Comparison of ENCODE assay signal across 26 cellular contexts in the genomic region with DNA sequence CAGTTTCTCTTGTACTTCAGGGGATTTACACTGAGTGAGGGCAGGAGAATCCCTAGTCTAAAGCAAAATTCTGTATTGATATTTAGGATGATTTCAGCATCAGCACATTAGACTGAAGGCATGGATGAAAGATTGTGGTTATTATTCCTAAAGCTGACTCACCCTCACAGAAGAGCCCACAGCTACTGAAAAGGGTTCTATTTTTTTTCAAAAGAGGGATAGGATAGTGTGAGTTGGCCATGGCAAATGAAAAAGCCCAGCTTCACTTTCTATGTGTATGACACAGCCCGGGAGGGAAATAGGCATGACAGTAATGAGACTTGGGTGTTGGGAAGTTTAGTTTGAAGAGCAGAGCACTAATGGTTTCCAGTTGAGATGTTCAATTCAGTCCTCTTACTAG.
DNase-seq lines count a peak whose midpoint lies in the region; ATAC-seq lines count a peak whose summit lies in the region.
"Had no signal": no experiment of that assay in that cellular context is flagged by ENCODE, and none has a peak within 500 bp of the region (broad histone marks: within the 10 kb centered on the region; RNA-seq: fewer than 3 reads in every experiment).

No MANE protein-coding gene starts in this region.

- no peak overlapping the region for H3K4me3 Mint-ChIP-seq in activated T-cell treated with anti-CD3 and anti-CD28 coated beads, Interleukin-2, amount 50 U/mL, for 72 hours
- H3K4me3 Mint-ChIP-seq: B cell; CD8-positive, alpha-beta T cell; dendritic cell treated with granulocyte-macrophage colony-stimulating factor and Interleukin-4, amounts not matched to agents 40 ng/mL and 50 ng/mL, for 4 days; naive B cell had no signal

- ATAC-seq in activated T-cell treated with anti-CD3 and anti-CD28 coated beads, Interleukin-2, amount 50 U/mL, for 72 hours (replicated peaks in 1 of 2): peak; percentile 25 to 70
- ATAC-seq in HG03565 (IDR thresholded peaks at IDR 0.05; ENCODE audit: unreplicated experiment) (no peak), HG02798 (IDR thresholded peaks at IDR 0.05; ENCODE audit: poor library complexity, unreplicated experiment) (no peak), HG02678 (IDR thresholded peaks at IDR 0.05; ENCODE audit: unreplicated experiment) (no peak)
- ATAC-seq: activated naive CD4-positive, alpha-beta T cell treated with anti-CD3 and anti-CD28 coated beads, Interleukin-2, amount 50 U/mL, for 72 hours; CD8-positive, alpha-beta T cell; left colon; Panc1; stimulated activated naive CD8-positive, alpha-beta T cell treated with anti-CD3 and anti-CD28 coated beads, Interleukin-15, Interleukin-2, amounts not matched to agents 100 U/mL and 50 U/mL, for 24 hours had no signal

- no peak for DNase-seq in activated T-cell treated with anti-CD3 and anti-CD28 coated beads, Interleukin-2, amount 50 U/mL, for 72 hours
- DNase-seq in activated T-cell treated with anti-CD3 and anti-CD28 coated beads, Interleukin-2, amount 50 U/mL, for 1 hour: no peak
- DNase-seq in NCI-H226 (peak; percentile 8), glomerular visceral epithelial cell (ENCODE audit: extremely low spot score) (peak; percentile 62), pons (ENCODE audit: low spot score) (no peak)
- DNase-seq: activated CD4-positive, alpha-beta T cell treated with anti-CD3 and anti-CD28 coated beads, Interleukin-2, amount 50 U/mL, for 1 hour; anterior cingulate cortex; CD8-positive, alpha-beta T cell; central memory CD4-positive, alpha-beta T cell; DMS153; esophagus squamous epithelium; H7; left colon; MV-4-11; naive B cell; NCI-H146; NCI-H2107; nucleus accumbens; stimulated activated naive CD8-positive, alpha-beta T cell treated with anti-CD3 and anti-CD28 coated beads, Interleukin-15, Interleukin-2, amounts not matched to agents 100 U/mL and 50 U/mL, for 24 hours had no signal

- H3K36me3 Mint-ChIP-seq in activated T-cell treated with anti-CD3 and anti-CD28 coated beads, Interleukin-2, amount 50 U/mL, for 72 hours (ENCODE audit: insufficient read depth in 2 of 2): no peaks in the 10 kb centered on the region
- H3K36me3 Mint-ChIP-seq: activated naive CD4-positive, alpha-beta T cell treated with anti-CD3 and anti-CD28 coated beads, Interleukin-2, amount 50 U/mL, for 72 hours; CD8-positive, alpha-beta T cell; naive B cell had no signal

- H3K9me3 Mint-ChIP-seq in activated T-cell treated with anti-CD3 and anti-CD28 coated beads, Interleukin-2, amount 50 U/mL, for 72 hours: no peaks in the 10 kb centered on the region
- H3K9me3 Mint-ChIP-seq: activated naive CD4-positive, alpha-beta T cell treated with anti-CD3 and anti-CD28 coated beads, Interleukin-2, amount 50 U/mL, for 72 hours; CD8-positive, alpha-beta T cell; dendritic cell treated with granulocyte-macrophage colony-stimulating factor and Interleukin-4, amounts not matched to agents 40 ng/mL and 50 ng/mL, for 4 days; naive B cell had no signal

- peaks cover 18% of the 10 kb centered on the region for H3K27me3 Mint-ChIP-seq in activated T-cell treated with anti-CD3 and anti-CD28 coated beads, Interleukin-2, amount 50 U/mL, for 72 hours (ENCODE audit: low read depth)
- H3K27me3 Mint-ChIP-seq: dendritic cell treated with granulocyte-macrophage colony-stimulating factor and Interleukin-4, amounts not matched to agents 40 ng/mL and 50 ng/mL, for 4 days; naive B cell had no signal

- H3K27ac Mint-ChIP-seq in activated T-cell treated with anti-CD3 and anti-CD28 coated beads, Interleukin-2, amount 50 U/mL, for 72 hours: no peak overlapping the region
- H3K27ac Mint-ChIP-seq: activated naive CD4-positive, alpha-beta T cell treated with anti-CD3 and anti-CD28 coated beads, Interleukin-2, amount 50 U/mL, for 72 hours; B cell; CD8-positive, alpha-beta T cell; dendritic cell treated with granulocyte-macrophage colony-stimulating factor and Interleukin-4, amounts not matched to agents 40 ng/mL and 50 ng/mL, for 4 days; naive B cell had no signal

- no peaks in the 10 kb centered on the region for H3K4me1 Mint-ChIP-seq in activated T-cell treated with anti-CD3 and anti-CD28 coated beads, Interleukin-2, amount 50 U/mL, for 72 hours (ENCODE audit: low read depth)
- H3K4me1 Mint-ChIP-seq: B cell, naive B cell had no signal

Comparison
In these comparisons a context has a peak if more than half of its experiments do, and no peak if none do; other contexts are left out.
1. ATAC-seq: peak in activated T-cell treated with anti-CD3 and anti-CD28 coated beads, Interleukin-2, amount 50 U/mL, for 72 hours (2 of 2); none in HG03565 (single experiment), HG02798 (single experiment) and HG02678 (single experiment).
2. DNase-seq: peak in NCI-H226 (single experiment) and glomerular visceral epithelial cell (single experiment); none in activated T-cell treated with anti-CD3 and anti-CD28 coated beads, Interleukin-2, amount 50 U/mL, for 72 hours (0 of 2), activated T-cell treated with anti-CD3 and anti-CD28 coated beads, Interleukin-2, amount 50 U/mL, for 1 hour (single experiment) and pons (single experiment).